1 cellular context compared by ENCODE assay signal in genomic region chr12:51371295-51371953, GRCh38.
TF ChIP-seq lines count a peak whose summit lies in the region.

No MANE protein-coding gene starts in this region.

TF ChIP-seq in HEK293, 187 proteins besides CTCF, POLR2A, EP300 and RAD21 (continued from another document and continues in another):
- peak; percentile 69 for TF ChIP-seq ZNF692 (tag by site-specific recombination; IDR thresholded peaks at IDR 0.05)
- TF ChIP-seq ZNF488 (tag by site-specific recombination; IDR thresholded peaks at IDR 0.05), result no peak
- peak; percentile 86 for TF ChIP-seq ZNF184 (tag by site-specific recombination; IDR thresholded peaks at IDR 0.05)
- TF ChIP-seq SETDB1 (IDR thresholded peaks at IDR 0.05; ENCODE audit: insufficient read length, low read length), result no peak
- TF ChIP-seq ZNF623 (tag by site-specific recombination; IDR thresholded peaks at IDR 0.05), result no peak
- peak; percentile 87 for TF ChIP-seq ZBTB17 (tag by site-specific recombination; IDR thresholded peaks at IDR 0.05)
- TF ChIP-seq ZNF16 (tag by site-specific recombination; IDR thresholded peaks at IDR 0.05; ENCODE audit: low read depth), result no peak
- 0 out of 2 replicates have a peak, but pooled peaks have one; percentile 45 for TF ChIP-seq ZNF2 (tag by site-specific recombination; IDR thresholded peaks at IDR 0.05)
- TF ChIP-seq ZNF214 (tag by site-specific recombination; IDR thresholded peaks at IDR 0.05; ENCODE audit: borderline replicate concordance), result no peak
- peak; percentile 55 for TF ChIP-seq BCL11A (tag by site-specific recombination; IDR thresholded peaks at IDR 0.05; ENCODE audit: low read depth)
- no peak for TF ChIP-seq ZNF521 (tag by site-specific recombination; IDR thresholded peaks at IDR 0.05)
- peak; percentile 77 for TF ChIP-seq ZFP69B (tag by site-specific recombination; IDR thresholded peaks at IDR 0.05)
- peak; percentile 85 for TF ChIP-seq ZNF391 (tag by site-specific recombination; IDR thresholded peaks at IDR 0.05; ENCODE audit: borderline replicate concordance, low read depth)
- TF ChIP-seq KLF10 (tag by site-specific recombination; IDR thresholded peaks at IDR 0.05), result peak; percentile 63
- peak; percentile 82 for TF ChIP-seq TSHZ1 (tag by site-specific recombination; IDR thresholded peaks at IDR 0.05; ENCODE audit: borderline replicate concordance)
- TF ChIP-seq HIC1 (tag by site-specific recombination; IDR thresholded peaks at IDR 0.05), result 0 out of 2 replicates have a peak, but pooled peaks have one; percentile 42
- TF ChIP-seq KLF17 (tag by site-specific recombination; IDR thresholded peaks at IDR 0.05), result peak; percentile 99
- TF ChIP-seq ZNF843 (tag by site-specific recombination; IDR thresholded peaks at IDR 0.05), result peak; percentile 85
- peak; percentile 92 for TF ChIP-seq ZBTB48 (tag by site-specific recombination; IDR thresholded peaks at IDR 0.05)
- TF ChIP-seq ZSCAN30 (tag by site-specific recombination; IDR thresholded peaks at IDR 0.05), result 0 out of 2 replicates have a peak, but pooled peaks have one; percentile 35
- TF ChIP-seq ZNF404 (tag by site-specific recombination; IDR thresholded peaks at IDR 0.05), result no peak
- TF ChIP-seq ZNF501 (tag by site-specific recombination; IDR thresholded peaks at IDR 0.05), result peak; percentile 59; the same call in 1 of the 2 replicates
- peak; percentile 99 for TF ChIP-seq ZNF362 (tag by site-specific recombination; IDR thresholded peaks at IDR 0.05)
- TF ChIP-seq ZNF112 (tag by site-specific recombination; IDR thresholded peaks at IDR 0.05), result no peak
- TF ChIP-seq ZNF600 (tag by site-specific recombination; IDR thresholded peaks at IDR 0.05), result peak; percentile 98
- TF ChIP-seq ZNF37A (tag by site-specific recombination; IDR thresholded peaks at IDR 0.05), result no peak
- peak; percentile 89 for TF ChIP-seq ZNF366 (tag by site-specific recombination; conservative IDR thresholded peaks at IDR 0.05)
- peak; percentile 31; the same call in 1 of the 2 replicates for TF ChIP-seq ZBTB8A (tag by site-specific recombination; IDR thresholded peaks at IDR 0.05)
- no peak for TF ChIP-seq ATF2 (tag by site-specific recombination; IDR thresholded peaks at IDR 0.05; ENCODE audit: low read depth)
- TF ChIP-seq IKZF3 (tag by site-specific recombination; IDR thresholded peaks at IDR 0.05), result 0 out of 2 replicates have a peak, but pooled peaks have one; percentile 65
- no peak for TF ChIP-seq PRDM2 (tag by site-specific recombination; IDR thresholded peaks at IDR 0.05; ENCODE audit: borderline replicate concordance)
- TF ChIP-seq ZNF704 (tag by site-specific recombination; IDR thresholded peaks at IDR 0.05), result no peak
- TF ChIP-seq ZNF629 (tag by site-specific recombination; IDR thresholded peaks at IDR 0.05), result peak; percentile 93
- TF ChIP-seq GLIS1 (tag by site-specific recombination; IDR thresholded peaks at IDR 0.05), result peak; percentile 92
- peak; percentile 48; the same call in 1 of the 2 replicates for TF ChIP-seq PRDM4 (tag by site-specific recombination; IDR thresholded peaks at IDR 0.05)
- peak; percentile 56; the same call in 1 of the 2 replicates for TF ChIP-seq TRIM28 (IDR thresholded peaks at IDR 0.05; ENCODE audit: borderline replicate concordance, low read length)
- peak; percentile 90 for TF ChIP-seq ZNF24 (tag by site-specific recombination; IDR thresholded peaks at IDR 0.05)
